ENCODE assay signal across 1 cellular context in genomic region chrX:9482837-9483236, GRCh38.
TF ChIP-seq lines count a peak whose summit lies in the region.

No MANE protein-coding gene starts in this region.

TF ChIP-seq in H1, 55 proteins besides CTCF, POLR2A, EP300 and RAD21:
- TF ChIP-seq TAF7 (optimal IDR thresholded peaks at IDR 0.05; ENCODE audit: borderline replicate concordance, low read depth, low read length), result no peak
- TF ChIP-seq TAF1 (IDR thresholded peaks at IDR 0.05; ENCODE audit: low read depth, low read length), result no peak
- TF ChIP-seq CREB1 (IDR thresholded peaks at IDR 0.05), result no peak
- no peak for TF ChIP-seq CBX8 (IDR thresholded peaks at IDR 0.05; ENCODE audit: borderline replicate concordance, low read depth, low read length)
- TF ChIP-seq YY1 (IDR thresholded peaks at IDR 0.05; ENCODE audit: low read depth, low read length), result no peak
- no peak for TF ChIP-seq CHD2 (IDR thresholded peaks at IDR 0.05; ENCODE audit: low read length)
- TF ChIP-seq, protein P1, sequence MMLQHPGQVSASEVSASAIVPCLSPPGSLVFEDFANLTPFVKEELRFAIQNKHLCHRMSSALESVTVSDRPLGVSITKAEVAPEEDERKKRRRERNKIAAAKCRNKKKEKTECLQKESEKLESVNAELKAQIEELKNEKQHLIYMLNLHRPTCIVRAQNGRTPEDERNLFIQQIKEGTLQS (IDR thresholded peaks at IDR 0.05; ENCODE audit: insufficient read depth, low read depth, low read length), result no peak
- no peak for TF ChIP-seq SIRT6 (IDR thresholded peaks at IDR 0.05; ENCODE audit: low read length)
- TF ChIP-seq BACH1 (IDR thresholded peaks at IDR 0.05; ENCODE audit: low read length), result no peak
- TF ChIP-seq TCF12 (IDR thresholded peaks at IDR 0.05; ENCODE audit: low read depth, low read length), result no peak
- TF ChIP-seq POLR2AphosphoS5 (IDR thresholded peaks at IDR 0.05; ENCODE audit: low read depth, low read length), result no peak
